15 cellular contexts compared by ENCODE assay signal in genomic region chr2:235004289-235004903, GRCh38. TPM values are rescaled to one million over a fixed set of nuclear protein-coding genes. Genes with fewer than 3 reads are reported as not detected.
A peak's percentile ranks its signal among the peaks of the same experiment; 100 is the strongest.
DNase-seq lines count a peak whose midpoint lies in the region; ATAC-seq, FAIRE-seq and TF ChIP-seq lines count a peak whose summit lies in the region.
"Had no signal": no experiment of that assay in that cellular context is flagged by ENCODE, and none has a peak within 500 bp of the region (broad histone marks: within the 10 kb centered on the region; RNA-seq: fewer than 3 reads in every experiment).

No MANE protein-coding gene starts in this region.

- POLR2A ChIA-PET in IMR-90 (lab: Charles Lee; ENCODE audit: unreplicated experiment) = no interaction called here

- no peak overlapping the region for H3K4ac ChIP-seq in IMR-90 (ENCODE audit: low read depth, low read length)

- H2BK120ac ChIP-seq in IMR-90 (ENCODE audit: low read depth, low read length) = no peak overlapping the region

- ATAC-seq in IMR-90 (ENCODE audit: low read depth) (no peak), mucosa of descending colon (no peak)
- ATAC-seq: Panc1 had no signal

- BruUV-seq in IMR-90 (replicated peaks; lab: Mats Ljungman, UMichigan) = no TSS peak

- H2AK9ac ChIP-seq in IMR-90 (replicated peaks; ENCODE audit: low read depth, low read length, poor library complexity) = no peak overlapping the region

- in situ Hi-C loops in IMR-90 (cut with MboI; ENCODE audit: low sequenced_read_pairs) = no loop called here

- H3K79me1 ChIP-seq in IMR-90 (ENCODE audit: low read depth in 1 of 2, low read length in 2 of 2) = peaks cover 0 to 85% of the 10 kb centered on the region in 2 experiments; a peak in 3 of 4 replicates

- H2BK20ac ChIP-seq in IMR-90 (ENCODE audit: low read depth, low read length) = no peak overlapping the region

- H3K9ac ChIP-seq in IMR-90 (ENCODE audit: low read depth, low read length) = no peak overlapping the region
- H3K9ac ChIP-seq in astrocyte (ENCODE audit: low read length) = peak overlapping the region; percentile 29

- peak overlapping the region; percentile 59 for H3K27ac Mint-ChIP-seq in astrocyte (ENCODE audit: unreplicated experiment)
- H3K27ac Mint-ChIP-seq: B cell; CD4-positive, alpha-beta T cell had no signal

- peaks cover 46% of the 10 kb centered on the region for H3K36me3 Mint-ChIP-seq in astrocyte (ENCODE audit: low read depth, unreplicated experiment)

- H3K27ac ChIP-seq in IMR-90 (ENCODE audit: insufficient read depth, low read length) (no peak overlapping the region), astrocyte (ENCODE audit: low read depth, low read length) (no peak overlapping the region), prostate gland (peak overlapping the region; percentile 81 to 84)

- intact Hi-C loops in IMR-90 (cut with micrococcal nuclease) = no loop called here
- intact Hi-C loops in prostate gland (cut with DNase I) = no loop called here
- intact Hi-C loops in mucosa of descending colon (cut with DNase I, micrococcal nuclease) = no loop called here

- peaks cover 99% of the 10 kb centered on the region for H3K79me2 ChIP-seq in astrocyte (ENCODE audit: insufficient read depth, low read length)

- peaks cover 64% of the 10 kb centered on the region for H3K4me1 ChIP-seq in IMR-90 (ENCODE audit: control insufficient read depth, insufficient read depth, low read length)
- peaks cover 17% of the 10 kb centered on the region for H3K4me1 ChIP-seq in astrocyte (ENCODE audit: insufficient read depth, low read length)
- H3K4me1 ChIP-seq in prostate gland (replicated peaks) = peaks cover 40% of the 10 kb centered on the region
- peaks cover 60% of the 10 kb centered on the region for H3K4me1 ChIP-seq in mucosa of descending colon (ENCODE audit: low read depth)

- dilution Hi-C loops in IMR-90 (cut with HindIII; ENCODE audit: low sequenced_read_pairs, unreplicated experiment) = no loop called here

- DNase-seq in IMR-90 (no peak), astrocyte (ENCODE audit: low read depth) (no peak), lung microvascular endothelial cell (ENCODE audit: low read depth in 2 of 2) (peak; percentile 34 to 61), prostate gland (ENCODE audit: low spot score) (no peak), GM19238 (ENCODE audit: insufficient read length, low spot score) (no peak), cerebellar cortex (ENCODE audit: low spot score) (no peak), mucosa of descending colon (no peak), NOMO-1 treated with DMSO at 0.1 percent for 48 hours (lab: John Stamatoyannopoulos, UW; ENCODE audit: unreplicated experiment) (no peak)
- DNase-seq: CD4-positive, alpha-beta T cell; HCEC 1CT; KG1; NCI-H1092; NCI-H82 had no signal

- H2BK15ac ChIP-seq in IMR-90 (ENCODE audit: low read depth, low read length) = no peak overlapping the region

- H4K20me1 ChIP-seq in IMR-90 (ENCODE audit: insufficient read depth, low read length) (peaks cover 97% of the 10 kb centered on the region), astrocyte (ENCODE audit: insufficient read depth, low read length) (peaks cover 100% of the 10 kb centered on the region)

- no peak overlapping the region for H4K91ac ChIP-seq in IMR-90 (ENCODE audit: insufficient read depth, low read depth, low read length)

- TF ChIP-seq POLR2A in IMR-90 (IDR thresholded peaks at IDR 0.05; ENCODE audit: low read depth, low read length) = no peak
- TF ChIP-seq POLR2A in prostate gland (IDR thresholded peaks at IDR 0.05) = no peak

- H4K5ac ChIP-seq in IMR-90 (ENCODE audit: low read depth, low read length) = no peak overlapping the region

- no peak overlapping the region for H3K4me3 Mint-ChIP-seq in astrocyte (ENCODE audit: unreplicated experiment)
- H3K4me3 Mint-ChIP-seq: B cell; CD4-positive, alpha-beta T cell had no signal

- H3K9me1 ChIP-seq in IMR-90 (ENCODE audit: insufficient read depth, low read length) = peaks cover 75% of the 10 kb centered on the region

- CTCF ChIA-PET in IMR-90 (lab: Yijun Ruan, JAX) = no interaction called here

- no peaks in the 10 kb centered on the region for H3K27me3 Mint-ChIP-seq in astrocyte (ENCODE audit: low read depth, unreplicated experiment)
- H3K27me3 Mint-ChIP-seq: CD4-positive, alpha-beta T cell had no signal

- peak overlapping the region; percentile 41 for H2BK5ac ChIP-seq in IMR-90 (ENCODE audit: low read depth, low read length, poor library complexity, severe bottlenecking)

- no peak for TF ChIP-seq RAD21 in IMR-90 (IDR thresholded peaks at IDR 0.05; ENCODE audit: low read length)

- WGBS in IMR-90 (ENCODE audit: extremely low coverage in 2 of 2, insufficient read length in 1 of 2), 2 experiments = 100% methylated on average over 1 of the region's 8 CpGs; no CpG with 5 or more reads in 1 of the 2 experiments
- WGBS in prostate gland = 81% methylated on average over 8 of the region's 8 CpGs

- no peak overlapping the region; the same call in 1 of the 2 replicates for H3K14ac ChIP-seq in IMR-90 (replicated peaks; ENCODE audit: low read depth, low read length)

- peak; percentile 68 for FAIRE-seq in astrocyte (lab: Jason Lieb, UNC)

- H3K4me3 ChIP-seq in IMR-90 (ENCODE audit: insufficient read depth, low read depth, low read length) = no peak overlapping the region
- H3K4me3 ChIP-seq in astrocyte (ENCODE audit: insufficient read depth, low read depth, low read length) = no peak overlapping the region
- no peak overlapping the region for H3K4me3 ChIP-seq in prostate gland
- H3K4me3 ChIP-seq in mucosa of descending colon = no peak overlapping the region

- H3K4me2 ChIP-seq in IMR-90 (ENCODE audit: low read depth, low read length) (no peak overlapping the region), astrocyte (ENCODE audit: low read length) (no peak overlapping the region)

- H3K9me3 ChIP-seq in IMR-90 (ENCODE audit: control insufficient read depth, insufficient read depth, low read length) (no peaks in the 10 kb centered on the region), astrocyte (ENCODE audit: insufficient read depth, low read depth, low read length) (no peaks in the 10 kb centered on the region), prostate gland (no peaks in the 10 kb centered on the region), mucosa of descending colon (no peaks in the 10 kb centered on the region)

- H3K36me3 ChIP-seq in IMR-90 (ENCODE audit: control insufficient read depth, insufficient read depth, low read length) (peaks cover 54% of the 10 kb centered on the region), astrocyte (ENCODE audit: insufficient read depth, low read length) (peaks cover 19% of the 10 kb centered on the region), prostate gland (no peaks in the 10 kb centered on the region), mucosa of descending colon (ENCODE audit: low read depth) (no peaks in the 10 kb centered on the region)

- H3K18ac ChIP-seq in IMR-90 (ENCODE audit: low read depth, low read length) = no peak overlapping the region

- peaks cover 60% of the 10 kb centered on the region for H3K4me1 Mint-ChIP-seq in astrocyte (ENCODE audit: low read depth, unreplicated experiment)
- H3K4me1 Mint-ChIP-seq: B cell had no signal

- peak overlapping the region; percentile 8; the same call in 1 of the 2 replicates for H2AK5ac ChIP-seq in IMR-90 (ENCODE audit: low read depth, low read length)

- H3K9me3 Mint-ChIP-seq in astrocyte (ENCODE audit: unreplicated experiment) = no peaks in the 10 kb centered on the region
- H3K9me3 Mint-ChIP-seq: CD4-positive, alpha-beta T cell had no signal

- TF ChIP-seq CTCF in IMR-90 (conservative IDR thresholded peaks at IDR 0.05; ENCODE audit: low read depth, low read length) (no peak), astrocyte (IDR thresholded peaks at IDR 0.05; ENCODE audit: insufficient read depth, low read depth, low read length) (no peak), prostate gland (IDR thresholded peaks at IDR 0.05) (no peak), mucosa of descending colon (IDR thresholded peaks at IDR 0.05) (no peak)

- H3K56ac ChIP-seq in IMR-90 (ENCODE audit: extremely low read depth, insufficient read depth, low read length) = no peak overlapping the region

- H4K8ac ChIP-seq in IMR-90 (ENCODE audit: low read depth in 2 of 2, low read length in 2 of 2) = no peak overlapping the region; a peak in 2 of 4 replicates

- H3K23ac ChIP-seq in IMR-90 (ENCODE audit: low read depth, low read length) = peak overlapping the region; percentile 59; the same call in 1 of the 2 replicates

- no peak overlapping the region for H2AFZ ChIP-seq in IMR-90 (replicated peaks; ENCODE audit: low read length, poor library complexity)
- H2AFZ ChIP-seq in astrocyte (ENCODE audit: low read depth, low read length) = no peak overlapping the region

- H3K27me3 ChIP-seq in IMR-90 (ENCODE audit: control insufficient read depth, insufficient read depth, low read length) (no peaks in the 10 kb centered on the region), astrocyte (ENCODE audit: insufficient read depth, low read length) (no peaks in the 10 kb centered on the region), prostate gland (replicated peaks; ENCODE audit: insufficient read depth) (no peaks in the 10 kb centered on the region)

TF ChIP-seq in IMR-90, 13 proteins besides CTCF, POLR2A, EP300 and RAD21:
- TF ChIP-seq BHLHE40 (IDR thresholded peaks at IDR 0.05; ENCODE audit: low read depth, low read length) (no peak), CEBPB (IDR thresholded peaks at IDR 0.05; ENCODE audit: low read depth, low read length) (peak; percentile 74)

RNA-seq across cellular contexts. Expression of gene SH3BP4, which starts 52.6 kb away (rescaled TPM):
- total RNA-seq in IMR-90 (2012; rRNA removed) (112 and 122 TPM in 2 replicates), astrocyte (117 and 127 TPM in 2 replicates), lung microvascular endothelial cell (18.1 and 20.2 TPM in 2 replicates), prostate gland (100 to 1,000 TPM in 1 of 2 donors, 10 to 100 TPM in 1; 86.7 to 134 TPM), mucosa of descending colon (10 to 100 TPM; 18.0 to 30.4 (median 29.6) TPM)
- 101 and 104 TPM in 2 replicates for polyA plus RNA-seq in IMR-90 (2012; rRNA removed)
- 62.6 and 79.6 TPM in 2 replicates for polyA plus RNA-seq in IMR-90 (2012; cell fraction: cytosol; rRNA removed)
- polyA plus RNA-seq in IMR-90 (2012; cell fraction: nucleus; rRNA removed; ENCODE audit: low replicate concordance) = 63.9 and 105 TPM in 2 replicates

Comparison
In these comparisons a context has a peak if more than half of its experiments do, and no peak if none do; other contexts are left out.
1. DNase-seq: peak in lung microvascular endothelial cell (2 of 2); none in IMR-90 (single experiment), astrocyte (single experiment), prostate gland (single experiment), GM19238 (single experiment), cerebellar cortex (single experiment), mucosa of descending colon (0 of 3) and NOMO-1 treated with DMSO at 0.1 percent for 48 hours (single experiment).
2. H3K27ac ChIP-seq: peak in prostate gland (2 of 2); none in IMR-90 (single experiment) and astrocyte (single experiment).